ENCODE assay signal across 13 cellular contexts in the genomic region with DNA sequence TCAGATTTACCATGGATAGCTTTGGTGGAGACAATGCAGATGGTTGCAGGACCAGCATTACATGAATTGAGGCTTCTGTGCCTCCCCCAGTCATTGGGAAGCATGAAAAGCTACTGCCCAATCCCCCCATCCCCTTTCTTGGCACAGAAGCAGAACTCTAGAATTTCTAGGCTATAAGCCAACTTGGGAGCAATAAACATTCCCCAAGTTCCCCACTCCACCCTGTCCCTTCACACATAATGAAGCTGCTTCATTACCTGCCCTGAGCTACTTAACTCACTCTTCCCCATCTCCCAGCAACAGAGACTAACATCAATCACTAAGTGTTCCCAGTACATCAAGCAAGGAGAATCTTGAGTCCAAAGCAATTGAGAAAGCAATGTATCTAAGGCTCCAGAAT.
"Had no signal": no experiment of that assay in that cellular context is flagged by ENCODE, and none has a peak within 500 bp of the region (broad histone marks: within the 10 kb centered on the region; RNA-seq: fewer than 3 reads in every experiment).

No MANE protein-coding gene starts in this region.

- H3K36me3 Mint-ChIP-seq: activated naive CD8-positive, alpha-beta T cell treated with anti-CD3 and anti-CD28 coated beads for 36 hours; immature natural killer cell; naive thymus-derived CD8-positive, alpha-beta T cell had no signal

- H3K27ac Mint-ChIP-seq: activated naive CD8-positive, alpha-beta T cell treated with anti-CD3 and anti-CD28 coated beads for 36 hours; activated T-cell treated with anti-CD3 and anti-CD28 coated beads, Interleukin-2, amount 50 U/mL, for 24 hours; immature natural killer cell; naive thymus-derived CD8-positive, alpha-beta T cell; progenitor cell of endocrine pancreas; stimulated activated naive CD8-positive, alpha-beta T cell treated with anti-CD3 and anti-CD28 coated beads, Interleukin-15, amount 100 ng/mL, for 72 hours had no signal

- H3K4me3 Mint-ChIP-seq: activated naive CD8-positive, alpha-beta T cell treated with anti-CD3 and anti-CD28 coated beads for 36 hours; activated T-cell treated with anti-CD3 and anti-CD28 coated beads, Interleukin-2, amount 50 U/mL, for 24 hours; immature natural killer cell; naive thymus-derived CD8-positive, alpha-beta T cell; stimulated activated naive CD8-positive, alpha-beta T cell treated with anti-CD3 and anti-CD28 coated beads, Interleukin-15, amount 100 ng/mL, for 72 hours had no signal

- H3K4me1 Mint-ChIP-seq: activated naive CD8-positive, alpha-beta T cell treated with anti-CD3 and anti-CD28 coated beads for 36 hours; immature natural killer cell; naive thymus-derived CD8-positive, alpha-beta T cell; stimulated activated naive CD8-positive, alpha-beta T cell treated with anti-CD3 and anti-CD28 coated beads, Interleukin-15, amount 100 ng/mL, for 72 hours had no signal

- H3K9me3 Mint-ChIP-seq: activated naive CD8-positive, alpha-beta T cell treated with anti-CD3 and anti-CD28 coated beads for 36 hours; activated T-cell treated with anti-CD3 and anti-CD28 coated beads, Interleukin-2, amount 50 U/mL, for 24 hours; immature natural killer cell; naive thymus-derived CD8-positive, alpha-beta T cell; stimulated activated naive CD8-positive, alpha-beta T cell treated with anti-CD3 and anti-CD28 coated beads, Interleukin-15, amount 100 ng/mL, for 72 hours had no signal

- DNase-seq: activated gamma-delta T cell; activated naive CD8-positive, alpha-beta T cell treated with anti-CD3 and anti-CD28 coated beads for 36 hours; activated T-cell treated with anti-CD3 and anti-CD28 coated beads, Interleukin-2, amount 50 U/mL, for 24 hours; glutamatergic neuron; immature natural killer cell; naive thymus-derived CD8-positive, alpha-beta T cell; right lobe of liver; stimulated activated CD4-positive, alpha-beta T cell treated with anti-CD3 and anti-CD28 coated beads, Interleukin-12 subunit alpha, Interleukin-12 subunit beta, amount 100 ng/mL, for 4 hours; stimulated activated CD4-positive, alpha-beta T cell treated with anti-CD3 and anti-CD28 coated beads, Interleukin-4, amount 100 ng/mL, for 24 hours; stimulated activated naive CD8-positive, alpha-beta T cell treated with anti-CD3 and anti-CD28 coated beads, Interleukin-15, amount 100 ng/mL, for 72 hours; T-helper 2 cell; testis had no signal

- ATAC-seq: naive thymus-derived CD8-positive, alpha-beta T cell; stimulated activated naive CD8-positive, alpha-beta T cell treated with anti-CD3 and anti-CD28 coated beads, Interleukin-15, amount 100 ng/mL, for 72 hours had no signal
